In genomic region chr3:2706144-2706835, GRCh38 we compare ENCODE assay signal across 20 cellular contexts.
"Had no signal": no experiment of that assay in that cellular context is flagged by ENCODE, and none has a peak within 500 bp of the region (broad histone marks: within the 10 kb centered on the region; RNA-seq: fewer than 3 reads in every experiment).

No MANE protein-coding gene starts in this region.

- H3K4me3 Mint-ChIP-seq: activated CD4-positive, alpha-beta T cell treated with anti-CD3 and anti-CD28 coated beads, Interleukin-2, amount 10 ng/mL, durations not matched to agents 7 days and 5 days; activated naive CD4-positive, alpha-beta T cell treated with anti-CD3 and anti-CD28 coated beads, Interleukin-2, amount 50 U/mL, for 24 hours; activated T-cell treated with anti-CD3 and anti-CD28 coated beads, Interleukin-2, amount 50 U/mL, for 72 hours; central memory CD8-positive, alpha-beta T cell; immature natural killer cell; stimulated activated naive B cell treated with anti-CD40 and anti-IgM and Interleukin-4, amounts not matched to agents 10 μg/mL and 1 μg/mL and 100 μg/mL, for 72 hours; T-cell; T-helper 2 cell treated with Interferon-gamma antibody and Interleukin-4, amounts not matched to agents 5 μg/mL and 100 μg/mL, for 36 hours had no signal

- H3K4me1 Mint-ChIP-seq: activated CD4-positive, alpha-beta T cell treated with anti-CD3 and anti-CD28 coated beads, Interleukin-2, amount 10 ng/mL, durations not matched to agents 7 days and 5 days; activated naive CD4-positive, alpha-beta T cell treated with anti-CD3 and anti-CD28 coated beads, Interleukin-2, amount 50 U/mL, for 24 hours; central memory CD8-positive, alpha-beta T cell; immature natural killer cell; stimulated activated naive B cell treated with anti-CD40 and anti-IgM and Interleukin-4, amounts not matched to agents 10 μg/mL and 1 μg/mL and 100 μg/mL, for 72 hours; T-cell had no signal

- H3K27me3 Mint-ChIP-seq: activated CD4-positive, alpha-beta T cell treated with anti-CD3 and anti-CD28 coated beads, Interleukin-2, amount 10 ng/mL, durations not matched to agents 7 days and 5 days; stimulated activated naive B cell treated with anti-CD40 and anti-IgM and Interleukin-4, amounts not matched to agents 10 μg/mL and 1 μg/mL and 100 μg/mL, for 72 hours had no signal

- H3K9me3 Mint-ChIP-seq: activated CD4-positive, alpha-beta T cell treated with anti-CD3 and anti-CD28 coated beads, Interleukin-2, amount 10 ng/mL, durations not matched to agents 7 days and 5 days; activated naive CD4-positive, alpha-beta T cell treated with anti-CD3 and anti-CD28 coated beads, Interleukin-2, amount 50 U/mL, for 24 hours; activated T-cell treated with anti-CD3 and anti-CD28 coated beads, Interleukin-2, amount 50 U/mL, for 72 hours; central memory CD8-positive, alpha-beta T cell; immature natural killer cell; stimulated activated naive B cell treated with anti-CD40 and anti-IgM and Interleukin-4, amounts not matched to agents 10 μg/mL and 1 μg/mL and 100 μg/mL, for 72 hours; T-cell; T-helper 2 cell treated with Interferon-gamma antibody and Interleukin-4, amounts not matched to agents 5 μg/mL and 100 μg/mL, for 36 hours had no signal

- ATAC-seq: activated CD4-positive, CD25-positive, alpha-beta regulatory T cell treated with anti-CD3 and anti-CD28 coated beads, Interleukin-2, amount 50 U/mL, for 24 hours; foreskin keratinocyte; left lobe of liver; lower lobe of right lung; mucosa of descending colon; sciatic nerve; stimulated activated naive B cell treated with anti-CD40 and anti-IgM and Interleukin-4, amounts not matched to agents 10 μg/mL and 1 μg/mL and 100 μg/mL, for 72 hours; T-cell had no signal

- H3K36me3 Mint-ChIP-seq: activated naive CD4-positive, alpha-beta T cell treated with anti-CD3 and anti-CD28 coated beads, Interleukin-2, amount 50 U/mL, for 24 hours; immature natural killer cell; stimulated activated naive B cell treated with anti-CD40 and anti-IgM and Interleukin-4, amounts not matched to agents 10 μg/mL and 1 μg/mL and 100 μg/mL, for 72 hours; T-cell had no signal

- DNase-seq: activated CD4-positive, alpha-beta T cell treated with anti-CD3 and anti-CD28 coated beads, Interleukin-2, amount 10 ng/mL, durations not matched to agents 7 days and 5 days; activated gamma-delta T cell; activated T-cell treated with anti-CD3 and anti-CD28 coated beads, Interleukin-2, amount 50 U/mL, for 72 hours; effector memory CD4-positive, alpha-beta T cell; foreskin keratinocyte; immature natural killer cell; lower lobe of right lung; mesendoderm; mucosa of descending colon; nucleus accumbens; stimulated activated CD4-positive, alpha-beta T cell treated with anti-CD3 and anti-CD28 coated beads, Interleukin-15, amount 100 ng/mL, for 24 hours; stimulated activated naive B cell treated with anti-CD40 and anti-IgM and Interleukin-4, amounts not matched to agents 10 μg/mL and 1 μg/mL and 100 μg/mL, for 72 hours; T-cell; upper lobe of left lung had no signal

- H3K27ac Mint-ChIP-seq: activated CD4-positive, alpha-beta T cell treated with anti-CD3 and anti-CD28 coated beads, Interleukin-2, amount 10 ng/mL, durations not matched to agents 7 days and 5 days; activated naive CD4-positive, alpha-beta T cell treated with anti-CD3 and anti-CD28 coated beads, Interleukin-2, amount 50 U/mL, for 24 hours; activated T-cell treated with anti-CD3 and anti-CD28 coated beads, Interleukin-2, amount 50 U/mL, for 72 hours; immature natural killer cell; stimulated activated naive B cell treated with anti-CD40 and anti-IgM and Interleukin-4, amounts not matched to agents 10 μg/mL and 1 μg/mL and 100 μg/mL, for 72 hours; T-cell; T-helper 2 cell treated with Interferon-gamma antibody and Interleukin-4, amounts not matched to agents 5 μg/mL and 100 μg/mL, for 36 hours had no signal
